Comparison of ENCODE assay signal across 23 cellular contexts in the genomic region with DNA sequence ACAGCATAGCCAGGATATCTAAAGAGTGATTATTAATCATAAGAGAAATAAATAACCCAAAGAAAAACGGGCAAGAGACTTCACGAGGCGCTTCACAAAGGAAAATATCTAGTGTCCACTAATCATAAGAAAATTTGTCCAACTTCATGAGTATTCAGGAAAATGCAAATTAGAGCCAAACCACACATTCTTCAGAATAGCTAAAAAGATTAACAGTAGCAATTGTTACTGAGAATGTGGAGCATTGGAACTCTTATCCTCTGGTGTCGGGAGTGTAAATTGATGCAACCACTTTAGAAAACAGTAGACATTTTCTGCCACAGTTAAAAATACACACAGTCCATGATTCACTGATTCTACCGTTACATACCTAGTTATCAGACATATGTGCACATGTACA.
DNase-seq lines count a peak whose midpoint lies in the region; ATAC-seq, FAIRE-seq and TF ChIP-seq lines count a peak whose summit lies in the region.
"Had no signal": no experiment of that assay in that cellular context is flagged by ENCODE, and none has a peak within 500 bp of the region (broad histone marks: within the 10 kb centered on the region; RNA-seq: fewer than 3 reads in every experiment).

No MANE protein-coding gene starts in this region.

- no peak overlapping the region for H3K27ac Mint-ChIP-seq in astrocyte (ENCODE audit: unreplicated experiment)
- H3K27ac Mint-ChIP-seq: CD4-positive, alpha-beta T cell had no signal

- H4K20me1 ChIP-seq in astrocyte (ENCODE audit: insufficient read depth, low read length): no peaks in the 10 kb centered on the region
- H4K20me1 ChIP-seq: BLaER1 had no signal

- peaks cover 8% of the 10 kb centered on the region for H3K36me3 Mint-ChIP-seq in astrocyte (ENCODE audit: low read depth, unreplicated experiment)

- H3K27me3 Mint-ChIP-seq in astrocyte (ENCODE audit: low read depth, unreplicated experiment): no peaks in the 10 kb centered on the region
- H3K27me3 Mint-ChIP-seq: CD4-positive, alpha-beta T cell had no signal

- peak; percentile 59 for FAIRE-seq in astrocyte (lab: Jason Lieb, UNC)
- FAIRE-seq: A549, GM18507 had no signal

- peak overlapping the region; percentile 57 for H3K27ac ChIP-seq in astrocyte (ENCODE audit: low read depth, low read length)
- H3K27ac ChIP-seq: A549, BLaER1 had no signal

- H3K9me3 ChIP-seq in astrocyte (ENCODE audit: insufficient read depth, low read depth, low read length): peaks cover 8% of the 10 kb centered on the region
- peaks cover 12% of the 10 kb centered on the region for H3K9me3 ChIP-seq in mucosa of descending colon
- H3K9me3 ChIP-seq: A549 had no signal

- TF ChIP-seq CTCF in astrocyte (IDR thresholded peaks at IDR 0.05; ENCODE audit: insufficient read depth, low read depth, low read length) (no peak), mucosa of descending colon (IDR thresholded peaks at IDR 0.05) (no peak)

- H3K9ac ChIP-seq in astrocyte (ENCODE audit: low read length): peak overlapping the region; percentile 34
- H3K9ac ChIP-seq: BLaER1, SK-N-SH had no signal

- no peaks in the 10 kb centered on the region for H3K79me2 ChIP-seq in astrocyte (ENCODE audit: insufficient read depth, low read length)

- H3K36me3 ChIP-seq in astrocyte (ENCODE audit: insufficient read depth, low read length) (no peaks in the 10 kb centered on the region), mucosa of descending colon (ENCODE audit: low read depth) (no peaks in the 10 kb centered on the region)

- no peak overlapping the region for H2AFZ ChIP-seq in astrocyte (ENCODE audit: low read depth, low read length)

- DNase-seq in ELR (ENCODE audit: low read depth) (peak; percentile 45), astrocyte (ENCODE audit: low read depth) (peak; percentile 95), fibroblast of peridontal ligament (ENCODE audit: extremely low read depth) (peak; percentile 23), NCI-H1436 (lab: John Stamatoyannopoulos, UW) (no peak), mucosa of descending colon (no peak), AG08395 (ENCODE audit: low spot score) (no peak)
- DNase-seq: CD4-positive, alpha-beta T cell; COR-L47; DMS79; H7; KG1; NCI-H1092 treated with DMSO at 0.1 percent for 48 hours; NCI-H146; NCI-H2029; NCI-H2227 treated with DMSO at 0.1 percent for 48 hours; NCI-H510A; SIG-M5; SK-N-SH had no signal

- H3K27me3 ChIP-seq in astrocyte (ENCODE audit: insufficient read depth, low read length): no peaks in the 10 kb centered on the region
- H3K27me3 ChIP-seq: BLaER1 had no signal

- no peak overlapping the region for H3K4me3 ChIP-seq in astrocyte (ENCODE audit: insufficient read depth, low read depth, low read length)
- H3K4me3 ChIP-seq in mucosa of descending colon: no peak overlapping the region
- H3K4me3 ChIP-seq: A549, BLaER1 had no signal

- H3K4me1 Mint-ChIP-seq in astrocyte (ENCODE audit: low read depth, unreplicated experiment): no peaks in the 10 kb centered on the region

- H3K4me2 ChIP-seq in astrocyte (ENCODE audit: low read length): peak overlapping the region; percentile 52
- H3K4me2 ChIP-seq: A549, BLaER1, SK-N-SH had no signal

- ATAC-seq in mucosa of descending colon (no peak), HG02884 (IDR thresholded peaks at IDR 0.05; ENCODE audit: unreplicated experiment) (no peak)
- ATAC-seq: A549, Panc1 had no signal

- no peak overlapping the region for H3K4me3 Mint-ChIP-seq in astrocyte (ENCODE audit: unreplicated experiment)
- H3K4me3 Mint-ChIP-seq: CD4-positive, alpha-beta T cell had no signal

- H3K4me1 ChIP-seq in astrocyte (ENCODE audit: insufficient read depth, low read length): peaks cover 4% of the 10 kb centered on the region
- no peaks in the 10 kb centered on the region for H3K4me1 ChIP-seq in mucosa of descending colon (ENCODE audit: low read depth)
- H3K4me1 ChIP-seq: A549 had no signal

- peaks cover 9% of the 10 kb centered on the region for H3K9me3 Mint-ChIP-seq in astrocyte (ENCODE audit: unreplicated experiment)

- intact Hi-C loops in mucosa of descending colon (cut with DNase I, micrococcal nuclease): no loop called here

Comparison
In these comparisons a context has a peak if more than half of its experiments do, and no peak if none do; other contexts are left out.
1. DNase-seq: peak in ELR (single experiment), astrocyte (single experiment) and fibroblast of peridontal ligament (single experiment); none in NCI-H1436 (single experiment), mucosa of descending colon (0 of 3) and AG08395 (single experiment).